20 cellular contexts compared by ENCODE assay signal in genomic region chr21:42474982-42475381, GRCh38. TPM values are rescaled to one million over a fixed set of nuclear protein-coding genes. Genes with fewer than 3 reads are reported as not detected.
DNase-seq lines count a peak whose midpoint lies in the region; ATAC-seq, FAIRE-seq and TF ChIP-seq lines count a peak whose summit lies in the region.
"Had no signal": no experiment of that assay in that cellular context is flagged by ENCODE, and none has a peak within 500 bp of the region (broad histone marks: within the 10 kb centered on the region; RNA-seq: fewer than 3 reads in every experiment).

No MANE protein-coding gene starts in this region.

- in situ Hi-C loops in GM12878 (cut with MboI), result no loop called here

- TF ChIP-seq CTCF in natural killer cell (IDR thresholded peaks at IDR 0.05) (no peak), GM12878 (IDR thresholded peaks at IDR 0.05 in 2 of 3, conservative IDR thresholded peaks at IDR 0.05 in 1 of 3; ENCODE audit: control insufficient read depth in 2 of 3, extremely low read depth in 1 of 3, insufficient read depth in 1 of 3, low read depth in 3 of 3, low read length in 3 of 3) (no peak)

- no TSS peak for BruUV-seq in GM12878 (replicated peaks; lab: Mats Ljungman, UMichigan)

- no peaks in the 10 kb centered on the region for H3K79me2 ChIP-seq in GM12878 (ENCODE audit: control insufficient read depth, insufficient read depth, low read length)

- H3K9me3 ChIP-seq in GM12878 (replicated peaks; ENCODE audit: control insufficient read depth, insufficient read depth, low read length), result no peaks in the 10 kb centered on the region; the same call in 2 of the 3 replicates
- H3K9me3 ChIP-seq: ovary, SJSA1, upper lobe of right lung had no signal

- no peaks in the 10 kb centered on the region for H3K36me3 Mint-ChIP-seq in natural killer cell treated with Interleukin-12 subunit alpha and Interleukin-12 subunit beta and Interleukin-15 and Interleukin-18, amount 100 ng/mL, for 72 hours
- no peaks in the 10 kb centered on the region for H3K36me3 Mint-ChIP-seq in natural killer cell

- TF ChIP-seq POLR2A in GM12878 (IDR thresholded peaks at IDR 0.05; ENCODE audit: low read depth, low read length), result no peak

- peak overlapping the region in 1 of 2 donors; percentile 17 for H3K27ac Mint-ChIP-seq in natural killer cell treated with Interleukin-12 subunit alpha and Interleukin-12 subunit beta and Interleukin-15 and Interleukin-18, amount 100 ng/mL, for 72 hours
- no peak overlapping the region for H3K27ac Mint-ChIP-seq in natural killer cell

- H3K36me3 ChIP-seq in GM12878 (ENCODE audit: control insufficient read depth in 2 of 2, insufficient read depth in 2 of 2, low read length in 1 of 2), result no peaks in the 10 kb centered on the region
- H3K36me3 ChIP-seq: ovary, SJSA1, upper lobe of right lung had no signal

- intact Hi-C loops in natural killer cell (cut with micrococcal nuclease) (no loop called here), GM12878 (cut with micrococcal nuclease; ENCODE audit: unreplicated experiment) (no loop called here)

- H3K4me2 ChIP-seq in GM12878 (ENCODE audit: control insufficient read depth, insufficient read depth), result peak overlapping the region; percentile 57

- SMC1A ChIA-PET in GM12878 (lab: Charles Lee; ENCODE audit: uncharacterized antibody, unreplicated experiment), result interaction anchor here (0.6 to 5.2 kb wide), 8 partner anchors 7 to 250 kb away, joined by 3 to 50 read pairs (median 5); no protein-coding TSS in a partner anchor

- no peaks in the 10 kb centered on the region for H3K27me3 ChIP-seq in GM12878 (replicated peaks in 1 of 2; ENCODE audit: control insufficient read depth in 2 of 2, insufficient read depth in 2 of 2, low read length in 1 of 2)
- H3K27me3 ChIP-seq: ovary, SJSA1, upper lobe of right lung had no signal

- no peak overlapping the region for H3K4me3 ChIP-seq in GM12878
- H3K4me3 ChIP-seq: ovary, SJSA1, upper lobe of right lung had no signal

- peak; percentile 37 for DNase-seq in natural killer cell treated with Interleukin-12 subunit alpha and Interleukin-12 subunit beta and Interleukin-15 and Interleukin-18, amount 100 ng/mL, for 72 hours (ENCODE audit: low spot score)
- DNase-seq in natural killer cell (no peak), GM12878 (ENCODE audit: low read depth, low spot score) (no peak), kidney glomerular epithelial cell (lab: John Stamatoyannopoulos, UW) (peak; percentile 56), dedifferentiated amniotic fluid mesenchymal stem cell (ENCODE audit: extremely low spot score) (no peak)
- no peak for DNase-seq in stimulated activated CD4-positive, alpha-beta T cell treated with anti-CD3 and anti-CD28 coated beads, Interleukin-4, amount 100 ng/mL, for 24 hours
- DNase-seq: activated CD4-positive, alpha-beta T cell treated with anti-CD3 and anti-CD28 coated beads, Interleukin-2, amount 10 ng/mL, durations not matched to agents 24 days and 14 days; amniotic stem cell; glutamatergic neuron; KBM-7; NCI-H1105; NCI-H2227 treated with DMSO at 0.1 percent for 48 hours; ovary; stimulated activated naive CD4-positive, alpha-beta T cell treated with Interleukin-2 at 50 U/mL for 16 hours; upper lobe of right lung had no signal

- peaks cover 12 to 20% of the 10 kb centered on the region in 2 donors for H3K27me3 Mint-ChIP-seq in natural killer cell treated with Interleukin-12 subunit alpha and Interleukin-12 subunit beta and Interleukin-15 and Interleukin-18, amount 100 ng/mL, for 72 hours
- H3K27me3 Mint-ChIP-seq in natural killer cell (ENCODE audit: low read depth in 2 of 2), result peaks cover 7 to 15% of the 10 kb centered on the region in 2 donors

- no peak for ATAC-seq in natural killer cell treated with Interleukin-12 subunit alpha and Interleukin-12 subunit beta and Interleukin-15 and Interleukin-18, amount 100 ng/mL, for 72 hours
- no peak for ATAC-seq in natural killer cell
- ATAC-seq in GM12878, result peak; percentile 2
- ATAC-seq in GM19035 (IDR thresholded peaks at IDR 0.05; ENCODE audit: unreplicated experiment), result no peak
- ATAC-seq in HG03135 (IDR thresholded peaks at IDR 0.05; ENCODE audit: unreplicated experiment), result no peak

- H3K4me1 ChIP-seq in GM12878 (ENCODE audit: control insufficient read depth, insufficient read depth, low read length), result peaks cover 48% of the 10 kb centered on the region
- H3K4me1 ChIP-seq: SJSA1 had no signal

- TF ChIP-seq EP300 in GM12878 (IDR thresholded peaks at IDR 0.05; ENCODE audit: borderline replicate concordance in 1 of 2, control insufficient read depth in 1 of 2, low read depth in 2 of 2, low read length in 2 of 2), result 0 out of 4 replicates have a peak, but pooled peaks of 1 of the 2 experiments have one; percentile 7

- WGBS in GM12878 (ENCODE audit: insufficient coverage, insufficient replicate concordance, low lambda C conversion rate, missing lambda C conversion rate), result 42% methylated on average over 7 of the region's 7 CpGs

- FAIRE-seq in GM12878 (lab: Jason Lieb, UNC), result no peak
- FAIRE-seq: islet of Langerhans had no signal

- no peak overlapping the region for H3K4me3 Mint-ChIP-seq in natural killer cell treated with Interleukin-12 subunit alpha and Interleukin-12 subunit beta and Interleukin-15 and Interleukin-18, amount 100 ng/mL, for 72 hours
- H3K4me3 Mint-ChIP-seq in natural killer cell, result no peak overlapping the region
- H3K4me3 Mint-ChIP-seq: activated CD4-positive, alpha-beta T cell treated with anti-CD3 and anti-CD28 coated beads, Interleukin-2, amount 10 ng/mL, durations not matched to agents 24 days and 14 days had no signal

- RAD21 ChIA-PET in GM12878 (lab: Charles Lee; ENCODE audit: unreplicated experiment), result interaction anchor here (0.6 to 7.1 kb wide), 8 partner anchors 8 to 831 kb away, joined by 3 to 58 read pairs (median 4); no protein-coding TSS in a partner anchor

- no peak for TF ChIP-seq RAD21 in GM12878 (IDR thresholded peaks at IDR 0.05; ENCODE audit: insufficient read depth, low read depth, low read length)

- H3K9me3 Mint-ChIP-seq in natural killer cell treated with Interleukin-12 subunit alpha and Interleukin-12 subunit beta and Interleukin-15 and Interleukin-18, amount 100 ng/mL, for 72 hours, result no peaks in the 10 kb centered on the region
- no peaks in the 10 kb centered on the region for H3K9me3 Mint-ChIP-seq in natural killer cell
- H3K9me3 Mint-ChIP-seq: activated CD4-positive, alpha-beta T cell treated with anti-CD3 and anti-CD28 coated beads, Interleukin-2, amount 10 ng/mL, durations not matched to agents 24 days and 14 days had no signal

- H3K4me1 Mint-ChIP-seq in natural killer cell treated with Interleukin-12 subunit alpha and Interleukin-12 subunit beta and Interleukin-15 and Interleukin-18, amount 100 ng/mL, for 72 hours (ENCODE audit: low read depth in 2 of 2), result peaks cover 0 to 7% of the 10 kb centered on the region in 2 donors
- no peaks in the 10 kb centered on the region for H3K4me1 Mint-ChIP-seq in natural killer cell

- CTCF ChIA-PET in GM12878 (lab: Yijun Ruan, JAX), result interaction anchor here (0.7 to 6.4 kb wide), 5 partner anchors 10 to 61 kb away, joined by 3 to 71 read pairs (median 5); no protein-coding TSS in a partner anchor

- no peak overlapping the region for H2AFZ ChIP-seq in GM12878 (ENCODE audit: control insufficient read depth, low read depth, low read length)

- no peaks in the 10 kb centered on the region for H4K20me1 ChIP-seq in GM12878 (ENCODE audit: control insufficient read depth, insufficient read depth)

- peak overlapping the region; percentile 15; the same call in 1 of the 2 replicates for H3K27ac ChIP-seq in GM12878 (ENCODE audit: control insufficient read depth, insufficient read depth)
- H3K27ac ChIP-seq: ovary, SJSA1, upper lobe of right lung had no signal

- POLR2A ChIA-PET in GM12878 (lab: Charles Lee), result interaction anchor here (0.8 to 2.0 kb wide), 2 partner anchors 60 to 63 kb away, joined by 3 to 7 read pairs; no protein-coding TSS in a partner anchor

- H3K9ac ChIP-seq in GM12878 (ENCODE audit: control insufficient read depth, insufficient read depth, low read length), result no peak overlapping the region

RNA-seq across cellular contexts. Expression of gene RSPH1, which starts 21.0 kb away (rescaled TPM):
- under 1 TPM in 1 of 2 donors, not detected in 1; 0.25 TPM for total RNA-seq in natural killer cell treated with Interleukin-12 subunit alpha and Interleukin-12 subunit beta and Interleukin-15 and Interleukin-18, amount 100 ng/mL, for 72 hours
- total RNA-seq in natural killer cell, result under 1 TPM in 1 of 3 donors, not detected in 2; 0.16 TPM
- 0.56 and 0.78 TPM in 2 replicates for total RNA-seq in GM12878 (2013; cell fraction: nucleolus; rRNA removed)
- 0.11 and 0.33 TPM in 2 replicates for total RNA-seq in GM12878 (2014; rRNA removed)
- 0.27 and 0.37 TPM in 2 replicates for total RNA-seq in GM12878 (2014; rRNA removed; fragmentation: Illumina TruSeq; extraction: Trizol)
- 0.27 and 0.28 TPM in 2 replicates for total RNA-seq in GM12878 (2021)
- polyA plus RNA-seq in GM12878 (2011; ENCODE audit: low read depth), result 0.94 TPM
- polyA plus RNA-seq in GM12878 (2011; rRNA removed), result 0.38 and 0.59 TPM in 2 replicates
- polyA plus RNA-seq in GM12878 (2011; cell fraction: cytosol; rRNA removed), result 0.10 and 0.21 TPM in 2 replicates
- 0.16 and 0.22 TPM in 2 replicates for polyA plus RNA-seq in GM12878 (2011; cell fraction: nucleus; rRNA removed)
- polyA plus RNA-seq in GM12878 (2012), result 0.79 and 1.1 TPM in 2 replicates
- polyA plus RNA-seq in GM12878 (2014; fragmentation: Illumina TruSeq; extraction: Trizol), result 0.37 and 0.67 TPM in 2 replicates
- polyA plus RNA-seq in GM12878 (2014; fragmentation: Nextera tagmentation; extraction: Ambion mirVana), result under 1 TPM; 0.37 to 0.38 TPM
- polyA plus RNA-seq in GM12878 (2014; rRNA removed), result 0.19 and 0.81 TPM in 2 replicates
- polyA plus RNA-seq in GM12878 (2016; fragmentation: Nextera tagmentation; extraction: Ambion mirVana), result 1 to 10 TPM; 1.2 to 1.4 TPM
- 0.88 TPM in 1 of 2 replicates, not detected in the other for polyA minus RNA-seq in GM12878 (2011; rRNA and poly(A)+ RNA removed)
- not detected in 2 replicates for polyA minus RNA-seq in GM12878 (2011; cell fraction: cytosol; rRNA and poly(A)+ RNA removed)
- not detected in 2 replicates for polyA minus RNA-seq in GM12878 (2011; cell fraction: nucleus; rRNA and poly(A)+ RNA removed)
- total RNA-seq: activated CD4-positive, alpha-beta T cell treated with anti-CD3 and anti-CD28 coated beads, Interleukin-2, amount 10 ng/mL, durations not matched to agents 24 days and 14 days; SJSA1; skeletal muscle tissue had no signal

RNA-seq across cellular contexts. Expression of gene SLC37A1, which starts 38.7 kb away (rescaled TPM):
- 10 to 100 TPM; 17.2 to 22.5 TPM for total RNA-seq in natural killer cell treated with Interleukin-12 subunit alpha and Interleukin-12 subunit beta and Interleukin-15 and Interleukin-18, amount 100 ng/mL, for 72 hours
- 10 to 100 TPM; 24.8 to 25.8 (median 25.3) TPM for total RNA-seq in natural killer cell
- 129 and 143 TPM in 2 replicates for total RNA-seq in GM12878 (2013; cell fraction: nucleolus; rRNA removed)
- total RNA-seq in GM12878 (2014; rRNA removed), result 33.0 and 35.5 TPM in 2 replicates
- total RNA-seq in GM12878 (2014; rRNA removed; fragmentation: Illumina TruSeq; extraction: Trizol), result 19.2 and 19.7 TPM in 2 replicates
- 30.7 and 34.8 TPM in 2 replicates for total RNA-seq in GM12878 (2021)
- polyA plus RNA-seq in GM12878 (2011; ENCODE audit: low read depth), result 6.2 TPM
- 17.7 and 23.3 TPM in 2 replicates for polyA plus RNA-seq in GM12878 (2011; rRNA removed)
- polyA plus RNA-seq in GM12878 (2011; cell fraction: cytosol; rRNA removed), result 20.2 and 24.6 TPM in 2 replicates
- 75.0 and 82.4 TPM in 2 replicates for polyA plus RNA-seq in GM12878 (2011; cell fraction: nucleus; rRNA removed)
- 17.7 and 18.5 TPM in 2 replicates for polyA plus RNA-seq in GM12878 (2012)
- polyA plus RNA-seq in GM12878 (2014; fragmentation: Illumina TruSeq; extraction: Trizol), result 12.0 and 18.4 TPM in 2 replicates
- 1 to 10 TPM; 1.1 to 2.4 TPM for polyA plus RNA-seq in GM12878 (2014; fragmentation: Nextera tagmentation; extraction: Ambion mirVana)
- 25.4 and 26.5 TPM in 2 replicates for polyA plus RNA-seq in GM12878 (2014; rRNA removed)
- polyA plus RNA-seq in GM12878 (2016; fragmentation: Nextera tagmentation; extraction: Ambion mirVana), result 10 to 100 TPM; 28.0 to 32.0 TPM
- 22.6 and 32.2 TPM in 2 replicates for polyA minus RNA-seq in GM12878 (2011; rRNA and poly(A)+ RNA removed)
- polyA minus RNA-seq in GM12878 (2011; cell fraction: cytosol; rRNA and poly(A)+ RNA removed), result 8.6 and 12.4 TPM in 2 replicates
- polyA minus RNA-seq in GM12878 (2011; cell fraction: nucleus; rRNA and poly(A)+ RNA removed), result 43.9 and 56.5 TPM in 2 replicates

Comparison
In these comparisons a context has a peak if more than half of its experiments do, and no peak if none do; other contexts are left out.
1. DNase-seq: peak in natural killer cell treated with Interleukin-12 subunit alpha and Interleukin-12 subunit beta and Interleukin-15 and Interleukin-18, amount 100 ng/mL, for 72 hours (single experiment) and kidney glomerular epithelial cell (single experiment); none in natural killer cell (single experiment), GM12878 (single experiment), stimulated activated CD4-positive, alpha-beta T cell treated with anti-CD3 and anti-CD28 coated beads, Interleukin-4, amount 100 ng/mL, for 24 hours (single experiment) and dedifferentiated amniotic fluid mesenchymal stem cell (single experiment).